In genomic region chr1:155133799-155134281, GRCh38 we compare ENCODE assay signal across 1 cellular context.
TF ChIP-seq lines count a peak whose summit lies in the region.

No MANE protein-coding gene starts in this region.

TF ChIP-seq in HepG2, 621 proteins besides CTCF, POLR2A, EP300 and RAD21 (continued from another document):
- peak; percentile 50; the same call in 1 of the 2 replicates for TF ChIP-seq ARID4A (CRISPR knock-in tag; IDR thresholded peaks at IDR 0.05; ENCODE audit: borderline replicate concordance)
- TF ChIP-seq NR2F1 (CRISPR knock-in tag; IDR thresholded peaks at IDR 0.05): peak; percentile 82 to 86
- peak; percentile 62; the same call in 1 of the 2 replicates for TF ChIP-seq RXRA (CRISPR knock-in tag; IDR thresholded peaks at IDR 0.05)
- peak; percentile 52; the same call in 1 of the 2 replicates for TF ChIP-seq HNF1B (CRISPR knock-in tag; IDR thresholded peaks at IDR 0.05)
- peak; percentile 85 for TF ChIP-seq RBM39 (IDR thresholded peaks at IDR 0.05; ENCODE audit: low read depth, low read length, poor library complexity, severe bottlenecking)
